29 cellular contexts compared by ENCODE assay signal in genomic region chr11:1543606-1544263, GRCh38. TPM values are rescaled to one million over a fixed set of nuclear protein-coding genes. Genes with fewer than 3 reads are reported as not detected.
"Had no signal": no experiment of that assay in that cellular context is flagged by ENCODE, and none has a peak within 500 bp of the region (broad histone marks: within the 10 kb centered on the region; RNA-seq: fewer than 3 reads in every experiment).

No MANE protein-coding gene starts in this region.

- H3K36me3 ChIP-seq: adrenal gland, breast epithelium, Peyer's patch had no signal

- H3K9me3 ChIP-seq: adrenal gland, body of pancreas, breast epithelium, Peyer's patch had no signal

- DNase-seq: activated CD4-positive, alpha-beta T cell treated with anti-CD3 and anti-CD28 coated beads, Interleukin-2, amount 10 ng/mL, durations not matched to agents 7 days and 5 days; activated CD4-positive, alpha-beta T cell treated with anti-CD3 and anti-CD28 coated beads, Interleukin-2, amount 50 U/mL, for 48 hours; activated CD8-positive, alpha-beta T cell treated with anti-CD3 and anti-CD28 coated beads, Interleukin-2, amount 10 ng/mL, durations not matched to agents 7 days and 5 days; activated gamma-delta T cell treated with Interleukin-2 at 50 U/mL for 16 hours; activated naive CD4-positive, alpha-beta T cell treated with anti-CD3 and anti-CD28 coated beads for 36 hours; activated T-cell treated with anti-CD3 and anti-CD28 coated beads, Interleukin-2, amount 50 U/mL, for 24 hours; adrenal gland; body of pancreas; MM.1S; MV-4-11; NCI-H1092; NCI-H1436 treated with DMSO at 0.1 percent for 48 hours; NCI-H1694 treated with DMSO at 0.1 percent for 48 hours; NCI-H2029; NCI-H345; NCI-H524 treated with DMSO at 0.1 percent for 48 hours; PC-3; Peyer's patch; RPMI8226 had no signal

- H3K9me3 Mint-ChIP-seq: activated CD4-positive, alpha-beta T cell treated with anti-CD3 and anti-CD28 coated beads, Interleukin-2, amount 10 ng/mL, durations not matched to agents 7 days and 5 days; activated naive CD4-positive, alpha-beta T cell treated with anti-CD3 and anti-CD28 coated beads for 36 hours; activated naive CD4-positive, alpha-beta T cell treated with anti-CD3 and anti-CD28 coated beads, Interleukin-2, amount 50 U/mL, for 72 hours; activated T-cell treated with anti-CD3 and anti-CD28 coated beads, Interleukin-2, amount 50 U/mL, for 24 hours; activated T-helper 1 cell treated with anti-CD3 and anti-CD28 coated beads, Interleukin-12 subunit alpha, Interleukin-12 subunit beta, Interleukin-2, Interleukin-4 antibody, amounts not matched to agents 30 ng/mL and 10 ng/mL and 1 ng/mL, durations not matched to agents 14 hours and 24 hours and 36 hours; T-helper 1 cell treated with Interleukin-12 subunit alpha and Interleukin-12 subunit beta and Interleukin-4 antibody, amounts not matched to agents 30 μg/mL and 1 μg/mL, for 36 hours; T-helper 2 cell treated with Interferon-gamma antibody and Interleukin-4, amounts not matched to agents 5 μg/mL and 100 μg/mL, for 36 hours had no signal

- H3K27ac ChIP-seq: adrenal gland, body of pancreas, breast epithelium, KMS-11, Peyer's patch had no signal

- H3K27ac Mint-ChIP-seq: activated CD4-positive, alpha-beta T cell treated with anti-CD3 and anti-CD28 coated beads, Interleukin-2, amount 10 ng/mL, durations not matched to agents 7 days and 5 days; activated CD8-positive, alpha-beta T cell treated with anti-CD3 and anti-CD28 coated beads, Interleukin-2, amount 10 ng/mL, durations not matched to agents 7 days and 5 days; activated naive CD4-positive, alpha-beta T cell treated with anti-CD3 and anti-CD28 coated beads for 36 hours; activated naive CD4-positive, alpha-beta T cell treated with anti-CD3 and anti-CD28 coated beads, Interleukin-2, amount 50 U/mL, for 72 hours; activated T-cell treated with anti-CD3 and anti-CD28 coated beads, Interleukin-2, amount 50 U/mL, for 24 hours; activated T-helper 1 cell treated with anti-CD3 and anti-CD28 coated beads, Interleukin-12 subunit alpha, Interleukin-12 subunit beta, Interleukin-2, Interleukin-4 antibody, amounts not matched to agents 30 ng/mL and 10 ng/mL and 1 ng/mL, durations not matched to agents 14 hours and 24 hours and 36 hours; T-helper 1 cell treated with Interleukin-12 subunit alpha and Interleukin-12 subunit beta and Interleukin-4 antibody, amounts not matched to agents 30 μg/mL and 1 μg/mL, for 36 hours; T-helper 2 cell treated with Interferon-gamma antibody and Interleukin-4, amounts not matched to agents 5 μg/mL and 100 μg/mL, for 36 hours had no signal

- H3K4me3 Mint-ChIP-seq: activated CD4-positive, alpha-beta T cell treated with anti-CD3 and anti-CD28 coated beads, Interleukin-2, amount 10 ng/mL, durations not matched to agents 7 days and 5 days; activated CD8-positive, alpha-beta T cell treated with anti-CD3 and anti-CD28 coated beads, Interleukin-2, amount 10 ng/mL, durations not matched to agents 7 days and 5 days; activated naive CD4-positive, alpha-beta T cell treated with anti-CD3 and anti-CD28 coated beads for 36 hours; activated T-cell treated with anti-CD3 and anti-CD28 coated beads, Interleukin-2, amount 50 U/mL, for 24 hours; activated T-helper 1 cell treated with anti-CD3 and anti-CD28 coated beads, Interleukin-12 subunit alpha, Interleukin-12 subunit beta, Interleukin-2, Interleukin-4 antibody, amounts not matched to agents 30 ng/mL and 10 ng/mL and 1 ng/mL, durations not matched to agents 14 hours and 24 hours and 36 hours; T-helper 1 cell treated with Interleukin-12 subunit alpha and Interleukin-12 subunit beta and Interleukin-4 antibody, amounts not matched to agents 30 μg/mL and 1 μg/mL, for 36 hours; T-helper 2 cell treated with Interferon-gamma antibody and Interleukin-4, amounts not matched to agents 5 μg/mL and 100 μg/mL, for 36 hours had no signal

- H3K4me3 ChIP-seq: adrenal gland, body of pancreas, breast epithelium, Peyer's patch had no signal

- H3K4me2 ChIP-seq: KMS-11 had no signal

- H3K9ac ChIP-seq: KMS-11 had no signal

- H3K27me3 ChIP-seq: body of pancreas had no signal

- ATAC-seq: activated CD8-positive, alpha-beta T cell treated with anti-CD3 and anti-CD28 coated beads, Interleukin-2, amount 10 ng/mL, durations not matched to agents 7 days and 5 days; activated naive CD4-positive, alpha-beta T cell treated with anti-CD3 and anti-CD28 coated beads, Interleukin-2, amount 50 U/mL, for 72 hours; body of pancreas; PC-3 had no signal

- FAIRE-seq: astrocyte, TTC549 had no signal

RNA-seq across cellular contexts. Expression of gene DUSP8, which starts 28.3 kb away (rescaled TPM):
- total RNA-seq: LHCN-M2 had no signal

RNA-seq across cellular contexts. Expression of gene KRTAP5-1, which starts 41.3 kb away (rescaled TPM):
- total RNA-seq: activated CD4-positive, alpha-beta T cell treated with anti-CD3 and anti-CD28 coated beads, Interleukin-2, amount 10 ng/mL, durations not matched to agents 7 days and 5 days; activated CD8-positive, alpha-beta T cell treated with anti-CD3 and anti-CD28 coated beads, Interleukin-2, amount 10 ng/mL, durations not matched to agents 7 days and 5 days; activated naive CD4-positive, alpha-beta T cell treated with anti-CD3 and anti-CD28 coated beads for 36 hours; activated naive CD4-positive, alpha-beta T cell treated with anti-CD3 and anti-CD28 coated beads, Interleukin-2, amount 50 U/mL, for 72 hours; activated T-helper 1 cell treated with anti-CD3 and anti-CD28 coated beads, Interleukin-12 subunit alpha, Interleukin-12 subunit beta, Interleukin-2, Interleukin-4 antibody, amounts not matched to agents 30 ng/mL and 10 ng/mL and 1 ng/mL, durations not matched to agents 14 hours and 24 hours and 36 hours; adrenal gland; astrocyte; body of pancreas; breast epithelium; LHCN-M2; NCI-H460; PC-3; Peyer's patch had no signal

RNA-seq across cellular contexts. Expression of gene KRTAP5-2, which starts 54.4 kb away (rescaled TPM):
- total RNA-seq: activated CD4-positive, alpha-beta T cell treated with anti-CD3 and anti-CD28 coated beads, Interleukin-2, amount 10 ng/mL, durations not matched to agents 7 days and 5 days; activated CD8-positive, alpha-beta T cell treated with anti-CD3 and anti-CD28 coated beads, Interleukin-2, amount 10 ng/mL, durations not matched to agents 7 days and 5 days; activated naive CD4-positive, alpha-beta T cell treated with anti-CD3 and anti-CD28 coated beads for 36 hours; activated naive CD4-positive, alpha-beta T cell treated with anti-CD3 and anti-CD28 coated beads, Interleukin-2, amount 50 U/mL, for 72 hours; activated T-helper 1 cell treated with anti-CD3 and anti-CD28 coated beads, Interleukin-12 subunit alpha, Interleukin-12 subunit beta, Interleukin-2, Interleukin-4 antibody, amounts not matched to agents 30 ng/mL and 10 ng/mL and 1 ng/mL, durations not matched to agents 14 hours and 24 hours and 36 hours; adrenal gland; astrocyte; body of pancreas; breast epithelium; LHCN-M2; NCI-H460; PC-3; Peyer's patch had no signal
- polyA plus RNA-seq: adrenal gland had no signal
